19 cellular contexts compared by ENCODE assay signal in the genomic region with DNA sequence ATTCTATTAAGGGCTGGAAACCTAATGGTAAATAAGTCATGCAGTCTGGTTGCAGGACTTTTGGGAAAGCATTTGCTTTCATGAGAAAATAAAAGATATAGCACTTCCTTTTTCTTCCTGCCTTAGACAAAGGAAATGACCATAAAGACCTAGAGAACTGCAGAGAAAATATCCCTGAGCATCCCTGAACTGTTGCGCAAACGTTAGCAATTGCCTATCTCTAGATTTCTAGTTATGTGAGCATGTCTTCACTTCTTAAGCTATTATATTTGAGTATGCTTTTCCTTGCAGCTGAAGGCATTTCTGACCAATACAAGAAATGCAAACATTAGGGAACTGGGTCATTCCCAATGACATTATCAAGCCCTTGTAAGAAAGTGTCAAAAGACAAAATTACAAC.
"Had no signal": no experiment of that assay in that cellular context is flagged by ENCODE, and none has a peak within 500 bp of the region (broad histone marks: within the 10 kb centered on the region; RNA-seq: fewer than 3 reads in every experiment).

No MANE protein-coding gene starts in this region.

- FAIRE-seq: endometrium, kidney, pancreas, urothelium cell line had no signal

- H3K27ac Mint-ChIP-seq: immature natural killer cell, naive B cell, nephron, progenitor cell of endocrine pancreas, type B pancreatic cell had no signal

- H3K27me3 ChIP-seq: pancreas, thyroid gland had no signal

- DNase-seq: effector memory CD4-positive, alpha-beta T cell; immature natural killer cell; kidney; left colon; mesendoderm; naive B cell; occipital lobe; pancreas; right cardiac atrium; stimulated activated CD4-positive, alpha-beta T cell treated with anti-CD3 and anti-CD28 coated beads, Interleukin-2, amount 100 ng/mL, for 48 hours; stimulated activated naive CD4-positive, alpha-beta T cell treated with Interleukin-2 at 50 U/mL for 16 hours; thyroid gland had no signal

- H3K27me3 Mint-ChIP-seq: naive B cell, progenitor cell of endocrine pancreas, type B pancreatic cell had no signal

- H3K27ac ChIP-seq: pancreas, thyroid gland had no signal

- H3K36me3 ChIP-seq: pancreas, thyroid gland had no signal

- H3K4me2 ChIP-seq: smooth muscle cell had no signal

- H3K4me3 Mint-ChIP-seq: immature natural killer cell, naive B cell, nephron, type B pancreatic cell had no signal

- H3K4me3 ChIP-seq: pancreas, smooth muscle cell, thyroid gland had no signal

- ATAC-seq: esophagus mucosa, left colon, pancreas, right cardiac atrium had no signal

- H3K4me1 Mint-ChIP-seq: immature natural killer cell, naive B cell, nephron had no signal

- H3K9me3 ChIP-seq: pancreas, thyroid gland had no signal

- H3K4me1 ChIP-seq: pancreas, thyroid gland had no signal
